ENCODE assay signal across 21 cellular contexts in the genomic region with DNA sequence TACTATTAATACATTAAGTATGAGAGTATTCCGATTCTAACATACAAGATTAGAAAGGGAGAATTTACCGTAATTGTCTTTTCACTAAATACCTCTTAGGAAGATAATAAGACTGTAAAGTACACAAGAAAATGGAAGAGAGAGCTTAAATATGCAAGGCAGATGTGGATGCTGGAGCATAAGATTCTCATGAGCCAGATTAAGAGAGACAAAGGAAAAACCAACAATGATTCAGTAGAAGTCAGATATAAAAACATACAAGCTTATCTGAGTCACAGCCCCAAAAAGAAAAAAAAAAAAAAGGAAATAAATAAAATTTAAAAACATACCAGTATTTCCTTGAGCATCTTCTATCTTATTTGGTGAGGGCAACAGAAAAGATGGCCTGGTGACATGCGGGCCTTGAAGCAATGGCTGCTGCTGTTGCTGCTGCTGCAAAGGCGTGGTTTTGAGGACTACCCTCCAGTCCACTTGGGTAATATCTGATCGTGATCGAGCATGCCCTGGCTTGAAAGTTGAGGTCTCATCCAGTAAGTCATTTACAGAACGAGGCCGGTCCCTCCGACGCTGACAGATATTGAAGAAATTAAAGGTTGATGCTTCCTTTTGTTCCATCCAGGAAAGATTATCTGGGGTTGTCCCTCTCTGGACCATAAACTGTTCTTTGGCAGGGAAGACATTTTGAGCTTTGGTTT. TPM values are rescaled to one million over a fixed set of nuclear protein-coding genes. Genes with fewer than 3 reads are reported as not detected.
A peak's percentile ranks its signal among the peaks of the same experiment; 100 is the strongest.
DNase-seq lines count a peak whose midpoint lies in the region; ATAC-seq and TF ChIP-seq lines count a peak whose summit lies in the region.
"Had no signal": no experiment of that assay in that cellular context is flagged by ENCODE, and none has a peak within 500 bp of the region (broad histone marks: within the 10 kb centered on the region; RNA-seq: fewer than 3 reads in every experiment).

No MANE protein-coding gene starts in this region.

- H3K27ac ChIP-seq in GM23248, result no peak overlapping the region
- no peak overlapping the region for H3K27ac ChIP-seq in Panc1 (ENCODE audit: low read length)
- H3K27ac ChIP-seq in epithelial cell of prostate, result peak overlapping the region; percentile 40
- H3K27ac ChIP-seq: HL-60, SK-N-MC had no signal

- in situ Hi-C loops in GM23248 (cut with MboI), result no loop called here
- in situ Hi-C loops in Panc1 (cut with HindIII; ENCODE audit: low pct_unique_long_range_greater_than_20kb, low sequenced_read_pairs), result no loop called here

- TF ChIP-seq CTCF in Panc1 (IDR thresholded peaks at IDR 0.05), result no peak

- H2AFZ ChIP-seq in GM23248, result no peak overlapping the region

- H3K9me3 ChIP-seq in GM23248 (ENCODE audit: low read depth), result no peaks in the 10 kb centered on the region
- no peaks in the 10 kb centered on the region for H3K9me3 ChIP-seq in Panc1 (ENCODE audit: control insufficient read depth, insufficient read depth, low read depth, low read length)

- ATAC-seq in Panc1 (no peak), HG03135 (IDR thresholded peaks at IDR 0.05; ENCODE audit: unreplicated experiment) (no peak), GM21576 (IDR thresholded peaks at IDR 0.05; ENCODE audit: unreplicated experiment) (no peak)

- H3K36me3 ChIP-seq in GM23248 (ENCODE audit: low read depth) (no peaks in the 10 kb centered on the region), Panc1 (ENCODE audit: control insufficient read depth, insufficient read depth, low read length) (no peaks in the 10 kb centered on the region)

- CTCF ChIA-PET in Panc1 (lab: Charles Lee), result interaction anchor here (0.5 kb wide), 1 partner anchor 311 kb away, joined by 4 read pairs; no protein-coding TSS in a partner anchor

- TSS peak; percentile 59 for BruUV-seq in Panc1 (replicated peaks; lab: Mats Ljungman, UMichigan)

- intact Hi-C loops in Panc1 (cut with micrococcal nuclease; ENCODE audit: unreplicated experiment), result no loop called here

- WGBS in GM23248 (ENCODE audit: low coverage in 1 of 2, low lambda C conversion rate in 2 of 2, missing lambda C conversion rate in 2 of 2), 2 experiments, result 96 to 98% methylated on average over 10 of the region's 10 CpGs

- peaks cover 12% of the 10 kb centered on the region for H3K79me2 ChIP-seq in GM23248 (ENCODE audit: insufficient read depth)

- no peaks in the 10 kb centered on the region for H3K9me2 ChIP-seq in GM23248 (ENCODE audit: insufficient read depth)

- POLR2A ChIA-PET in Panc1 (lab: Charles Lee), result no interaction called here

- H3K9ac ChIP-seq in GM23248, result no peak overlapping the region

- no peaks in the 10 kb centered on the region for H3K27me3 ChIP-seq in GM23248 (replicated peaks; ENCODE audit: insufficient read depth)
- H3K27me3 ChIP-seq in Panc1 (ENCODE audit: control insufficient read depth, insufficient read depth, low read length), result no peaks in the 10 kb centered on the region; the same call in 1 of the 2 replicates

- 0 out of 2 replicates have a peak, but pooled peaks cover 7% of the 10 kb centered on the region for H3F3A ChIP-seq in GM23248 (ENCODE audit: insufficient read depth)

- H3K4me1 ChIP-seq in GM23248 (ENCODE audit: insufficient read depth) (peaks cover 5% of the 10 kb centered on the region), Panc1 (ENCODE audit: control insufficient read depth, insufficient read depth, low read length) (no peaks in the 10 kb centered on the region)

- no peaks in the 10 kb centered on the region for H4K20me1 ChIP-seq in GM23248 (ENCODE audit: insufficient read depth)

- no peak overlapping the region for H3K4me2 ChIP-seq in GM23248 (ENCODE audit: unreplicated experiment)

- peak; percentile 46 for DNase-seq in GM23248
- DNase-seq in Panc1 (ENCODE audit: low read depth, low spot score), result no peak
- no peak for DNase-seq in epithelial cell of prostate (ENCODE audit: low read depth, low spot score)
- peak; percentile 22 for DNase-seq in non-pigmented ciliary epithelial cell (ENCODE audit: low read depth)
- no peak for DNase-seq in NCI-H446 treated with DMSO at 0.1 percent for 48 hours (lab: John Stamatoyannopoulos, UW)
- no peak for DNase-seq in UCSD-AML1 (lab: John Stamatoyannopoulos, UW; ENCODE audit: unreplicated experiment)
- DNase-seq: C1 segment of cervical spinal cord; CD8-positive, alpha-beta memory T cell; HFFc6; Karpas-422; NCI-H1092 treated with DMSO at 0.1 percent for 48 hours; NCI-H146; NCI-H2029 treated with DMSO at 0.1 percent for 48 hours; NCI-H2171; NCI-H446; NCI-H69; SHP77 had no signal

- H3K4me3 ChIP-seq in GM23248 (no peak overlapping the region), Panc1 (ENCODE audit: low read depth in 2 of 2, low read length in 2 of 2) (no peak overlapping the region)
- H3K4me3 ChIP-seq: SK-N-MC had no signal

RNA-seq across cellular contexts. Expression of gene PLEKHM3, which starts 24.5 kb away (rescaled TPM):
- total RNA-seq in GM23248 (2014; rRNA removed; shearing (Covaris generic)), result 6.6 and 19.9 TPM in 2 replicates
- polyA plus RNA-seq in GM23248 (2016; fragmentation: Nextera tagmentation; extraction: Ambion mirVana), result 3.5 and 4.9 TPM in 2 replicates
- total RNA-seq in Panc1 (2021; ENCODE audit: unreplicated experiment), result 2.5 TPM
- 1.7 TPM for polyA plus RNA-seq in Panc1 (2012; ENCODE audit: insufficient read length)

Comparison
In these comparisons a context has a peak if more than half of its experiments do, and no peak if none do; other contexts are left out.
1. DNase-seq: peak in GM23248 (single experiment) and non-pigmented ciliary epithelial cell (single experiment); none in Panc1 (single experiment), epithelial cell of prostate (single experiment), NCI-H446 treated with DMSO at 0.1 percent for 48 hours (single experiment) and UCSD-AML1 (single experiment).